Comparison of ENCODE assay signal across 1 cellular context in the genomic region with DNA sequence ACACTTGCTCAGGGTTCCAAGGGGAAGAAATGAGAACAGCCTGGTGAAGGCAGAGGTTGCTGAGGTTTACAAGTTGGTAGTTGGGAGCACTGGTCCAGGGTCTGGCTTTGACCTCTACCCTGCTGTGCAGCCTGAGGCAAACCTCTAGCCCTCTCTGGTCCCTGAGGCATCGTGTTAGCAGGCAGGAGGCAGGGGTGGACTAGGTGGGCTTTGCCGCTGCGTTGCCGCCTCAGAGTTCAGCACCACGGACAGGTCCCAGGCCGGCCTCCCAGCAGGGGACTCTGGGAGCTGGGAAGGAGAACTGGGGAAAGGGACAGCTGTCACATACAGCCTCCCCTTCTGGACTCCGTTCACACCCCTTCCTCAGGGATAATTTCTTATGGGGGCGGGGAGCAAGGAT.
TF ChIP-seq lines count a peak whose summit lies in the region.

No MANE protein-coding gene starts in this region.

TF ChIP-seq in HepG2, 621 proteins besides CTCF, POLR2A, EP300 and RAD21 (continued from another document and continues in another):
- TF ChIP-seq, protein P1, sequence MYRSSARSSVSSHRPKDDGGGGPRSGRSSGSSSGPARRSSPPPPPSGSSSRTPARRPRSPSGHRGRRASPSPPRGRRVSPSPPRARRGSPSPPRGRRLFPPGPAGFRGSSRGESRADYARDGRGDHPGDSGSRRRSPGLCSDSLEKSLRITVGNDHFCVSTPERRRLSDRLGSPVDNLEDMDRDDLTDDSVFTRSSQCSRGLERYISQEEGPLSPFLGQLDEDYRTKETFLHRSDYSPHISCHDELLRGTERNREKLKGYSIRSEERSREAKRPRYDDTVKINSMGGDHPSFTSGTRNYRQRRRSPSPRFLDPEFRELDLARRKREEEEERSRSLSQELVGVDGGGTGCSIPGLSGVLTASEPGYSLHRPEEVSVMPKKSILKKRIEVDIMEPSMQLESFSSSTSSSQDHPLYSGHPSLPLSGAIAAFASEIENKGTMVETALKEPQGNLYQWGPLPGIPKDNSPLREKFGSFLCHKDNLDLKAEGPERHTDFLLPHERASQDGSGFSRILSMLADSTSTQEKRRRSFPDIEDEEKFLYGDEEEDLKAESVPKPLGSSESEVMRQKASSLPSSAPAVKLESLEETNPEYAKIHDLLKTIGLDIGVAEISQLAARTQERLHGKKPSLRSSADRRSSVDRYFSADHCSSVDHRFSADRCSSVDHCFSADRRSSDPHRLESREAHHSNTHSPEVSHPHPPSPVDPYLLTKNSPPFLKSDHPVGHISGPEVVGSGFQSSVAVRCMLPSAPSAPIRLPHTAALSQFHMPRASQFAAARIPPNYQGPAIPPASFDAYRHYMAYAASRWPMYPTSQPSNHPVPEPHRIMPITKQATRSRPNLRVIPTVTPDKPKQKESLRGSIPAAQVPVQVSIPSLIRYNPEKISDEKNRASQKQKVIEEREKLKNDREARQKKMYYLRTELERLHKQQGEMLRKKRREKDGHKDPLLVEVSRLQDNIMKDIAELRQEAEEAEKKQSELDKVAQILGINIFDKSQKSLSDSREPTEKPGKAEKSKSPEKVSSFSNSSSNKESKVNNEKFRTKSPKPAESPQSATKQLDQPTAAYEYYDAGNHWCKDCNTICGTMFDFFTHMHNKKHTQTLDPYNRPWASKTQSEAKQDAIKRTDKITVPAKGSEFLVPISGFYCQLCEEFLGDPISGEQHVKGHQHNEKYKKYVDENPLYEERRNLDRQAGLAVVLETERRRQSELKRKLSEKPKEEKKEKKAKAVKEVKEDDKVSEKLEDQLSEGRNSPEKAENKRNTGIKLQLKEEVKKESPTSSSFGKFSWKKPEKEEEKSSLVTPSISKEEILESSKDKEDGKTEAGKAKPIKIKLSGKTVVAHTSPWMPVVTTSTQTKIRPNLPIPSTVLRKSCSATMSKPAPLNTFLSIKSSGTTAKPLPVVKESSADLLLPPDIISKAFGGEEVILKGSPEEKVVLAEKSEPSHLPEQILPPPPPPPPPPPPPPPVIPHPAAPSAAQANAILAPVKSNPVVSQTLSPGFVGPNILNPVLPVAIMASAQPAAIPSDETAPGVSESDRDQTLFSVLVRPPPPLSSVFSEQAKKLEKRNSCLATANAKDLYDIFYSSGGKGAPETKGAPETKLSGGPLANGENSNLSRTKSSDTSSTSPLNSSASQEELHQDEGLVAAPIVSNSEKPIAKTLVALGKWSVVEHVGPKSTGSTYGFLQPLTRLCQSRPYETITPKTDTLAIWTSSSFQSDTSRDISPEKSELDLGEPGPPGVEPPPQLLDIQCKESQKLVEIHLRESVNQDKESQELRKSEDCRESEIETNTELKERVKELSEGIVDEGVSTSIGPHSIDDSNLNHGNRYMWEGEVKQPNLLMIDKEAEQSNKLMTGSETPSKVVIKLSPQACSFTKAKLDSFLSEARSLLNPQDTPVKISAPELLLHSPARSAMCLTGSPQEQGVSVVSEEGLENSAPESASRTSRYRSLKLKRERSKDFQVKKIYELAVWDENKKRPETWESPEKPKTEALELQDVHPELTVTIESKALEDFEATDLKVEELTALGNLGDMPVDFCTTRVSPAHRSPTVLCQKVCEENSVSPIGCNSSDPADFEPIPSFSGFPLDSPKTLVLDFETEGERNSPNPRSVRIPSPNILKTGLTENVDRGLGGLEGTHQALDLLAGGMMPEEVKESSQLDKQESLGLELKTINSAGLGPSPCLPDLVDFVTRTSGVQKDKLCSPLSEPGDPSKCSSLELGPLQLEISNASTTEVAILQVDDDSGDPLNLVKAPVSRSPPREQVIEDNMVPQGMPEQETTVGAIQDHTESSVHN (CRISPR knock-in tag; IDR thresholded peaks at IDR 0.05), result no peak
- TF ChIP-seq, protein P2, sequence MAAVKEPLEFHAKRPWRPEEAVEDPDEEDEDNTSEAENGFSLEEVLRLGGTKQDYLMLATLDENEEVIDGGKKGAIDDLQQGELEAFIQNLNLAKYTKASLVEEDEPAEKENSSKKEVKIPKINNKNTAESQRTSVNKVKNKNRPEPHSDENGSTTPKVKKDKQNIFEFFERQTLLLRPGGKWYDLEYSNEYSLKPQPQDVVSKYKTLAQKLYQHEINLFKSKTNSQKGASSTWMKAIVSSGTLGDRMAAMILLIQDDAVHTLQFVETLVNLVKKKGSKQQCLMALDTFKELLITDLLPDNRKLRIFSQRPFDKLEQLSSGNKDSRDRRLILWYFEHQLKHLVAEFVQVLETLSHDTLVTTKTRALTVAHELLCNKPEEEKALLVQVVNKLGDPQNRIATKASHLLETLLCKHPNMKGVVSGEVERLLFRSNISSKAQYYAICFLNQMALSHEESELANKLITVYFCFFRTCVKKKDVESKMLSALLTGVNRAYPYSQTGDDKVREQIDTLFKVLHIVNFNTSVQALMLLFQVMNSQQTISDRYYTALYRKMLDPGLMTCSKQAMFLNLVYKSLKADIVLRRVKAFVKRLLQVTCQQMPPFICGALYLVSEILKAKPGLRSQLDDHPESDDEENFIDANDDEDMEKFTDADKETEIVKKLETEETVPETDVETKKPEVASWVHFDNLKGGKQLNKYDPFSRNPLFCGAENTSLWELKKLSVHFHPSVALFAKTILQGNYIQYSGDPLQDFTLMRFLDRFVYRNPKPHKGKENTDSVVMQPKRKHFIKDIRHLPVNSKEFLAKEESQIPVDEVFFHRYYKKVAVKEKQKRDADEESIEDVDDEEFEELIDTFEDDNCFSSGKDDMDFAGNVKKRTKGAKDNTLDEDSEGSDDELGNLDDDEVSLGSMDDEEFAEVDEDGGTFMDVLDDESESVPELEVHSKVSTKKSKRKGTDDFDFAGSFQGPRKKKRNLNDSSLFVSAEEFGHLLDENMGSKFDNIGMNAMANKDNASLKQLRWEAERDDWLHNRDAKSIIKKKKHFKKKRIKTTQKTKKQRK (IDR thresholded peaks at IDR 0.05; ENCODE audit: low read length), result no peak
- TF ChIP-seq PHF21A (CRISPR knock-in tag; IDR thresholded peaks at IDR 0.05) (no peak), PHF8 (CRISPR knock-in tag; IDR thresholded peaks at IDR 0.05) (no peak), FIP1L1 (IDR thresholded peaks at IDR 0.05; ENCODE audit: borderline replicate concordance, insufficient read depth, low read depth, low read length) (no peak), SALL2 (CRISPR knock-in tag; IDR thresholded peaks at IDR 0.05) (peak; percentile 70; the same call in 1 of the 2 replicates), SNRNP70 (IDR thresholded peaks at IDR 0.05; ENCODE audit: low read depth, low read length) (no peak), ELF3 (CRISPR knock-in tag; IDR thresholded peaks at IDR 0.05) (0 out of 2 replicates have a peak, but pooled peaks have one; percentile 29), SPEN (CRISPR knock-in tag; IDR thresholded peaks at IDR 0.05; ENCODE audit: low read depth) (0 out of 2 replicates have a peak, but pooled peaks have one; percentile 29), ISL2 (CRISPR knock-in tag; IDR thresholded peaks at IDR 0.05) (peak; percentile 64), ZMYM2 (CRISPR knock-in tag; IDR thresholded peaks at IDR 0.05) (no peak), ZNF451 (CRISPR knock-in tag; IDR thresholded peaks at IDR 0.05) (no peak), CENPX (CRISPR knock-in tag; IDR thresholded peaks at IDR 0.05) (no peak), ZNF441 (CRISPR knock-in tag; IDR thresholded peaks at IDR 0.05; ENCODE audit: borderline replicate concordance) (peak; percentile 67; the same call in 1 of the 2 replicates), ZZZ3 (CRISPR knock-in tag; IDR thresholded peaks at IDR 0.05; ENCODE audit: borderline replicate concordance) (no peak), SMAD1 (CRISPR knock-in tag; IDR thresholded peaks at IDR 0.05; ENCODE audit: borderline replicate concordance, low read depth) (no peak), ZNF20 (CRISPR knock-in tag; IDR thresholded peaks at IDR 0.05) (no peak), GPN1 (CRISPR knock-in tag; IDR thresholded peaks at IDR 0.05; ENCODE audit: borderline replicate concordance) (no peak), ZNF431 (CRISPR knock-in tag; IDR thresholded peaks at IDR 0.05; ENCODE audit: borderline replicate concordance, low read depth) (no peak), ZNF781 (CRISPR knock-in tag; IDR thresholded peaks at IDR 0.05; ENCODE audit: borderline replicate concordance, not compliant biosample characterization) (no peak), KLF11 (CRISPR knock-in tag; IDR thresholded peaks at IDR 0.05) (peak; percentile 89; the same call in 1 of the 2 replicates), MYNN (CRISPR knock-in tag; IDR thresholded peaks at IDR 0.05; ENCODE audit: low read depth) (no peak), NR2F6 (IDR thresholded peaks at IDR 0.05) (no peak), NR2F6 (CRISPR knock-in tag; IDR thresholded peaks at IDR 0.05) (no peak), SRF (IDR thresholded peaks at IDR 0.05; ENCODE audit: low read depth, low read length) (no peak), REPIN1 (CRISPR knock-in tag; IDR thresholded peaks at IDR 0.05; ENCODE audit: borderline replicate concordance, low read depth) (no peak), ZNF337 (CRISPR knock-in tag; IDR thresholded peaks at IDR 0.05; ENCODE audit: borderline replicate concordance, low read depth) (no peak), ZNF335 (CRISPR knock-in tag; IDR thresholded peaks at IDR 0.05) (peak; percentile 51; the same call in 1 of the 2 replicates)
- TF ChIP-seq, protein P3, sequence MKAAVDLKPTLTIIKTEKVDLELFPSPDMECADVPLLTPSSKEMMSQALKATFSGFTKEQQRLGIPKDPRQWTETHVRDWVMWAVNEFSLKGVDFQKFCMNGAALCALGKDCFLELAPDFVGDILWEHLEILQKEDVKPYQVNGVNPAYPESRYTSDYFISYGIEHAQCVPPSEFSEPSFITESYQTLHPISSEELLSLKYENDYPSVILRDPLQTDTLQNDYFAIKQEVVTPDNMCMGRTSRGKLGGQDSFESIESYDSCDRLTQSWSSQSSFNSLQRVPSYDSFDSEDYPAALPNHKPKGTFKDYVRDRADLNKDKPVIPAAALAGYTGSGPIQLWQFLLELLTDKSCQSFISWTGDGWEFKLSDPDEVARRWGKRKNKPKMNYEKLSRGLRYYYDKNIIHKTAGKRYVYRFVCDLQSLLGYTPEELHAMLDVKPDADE (CRISPR knock-in tag; IDR thresholded peaks at IDR 0.05), result 0 out of 2 replicates have a peak, but pooled peaks have one; percentile 65
- TF ChIP-seq, protein P4, sequence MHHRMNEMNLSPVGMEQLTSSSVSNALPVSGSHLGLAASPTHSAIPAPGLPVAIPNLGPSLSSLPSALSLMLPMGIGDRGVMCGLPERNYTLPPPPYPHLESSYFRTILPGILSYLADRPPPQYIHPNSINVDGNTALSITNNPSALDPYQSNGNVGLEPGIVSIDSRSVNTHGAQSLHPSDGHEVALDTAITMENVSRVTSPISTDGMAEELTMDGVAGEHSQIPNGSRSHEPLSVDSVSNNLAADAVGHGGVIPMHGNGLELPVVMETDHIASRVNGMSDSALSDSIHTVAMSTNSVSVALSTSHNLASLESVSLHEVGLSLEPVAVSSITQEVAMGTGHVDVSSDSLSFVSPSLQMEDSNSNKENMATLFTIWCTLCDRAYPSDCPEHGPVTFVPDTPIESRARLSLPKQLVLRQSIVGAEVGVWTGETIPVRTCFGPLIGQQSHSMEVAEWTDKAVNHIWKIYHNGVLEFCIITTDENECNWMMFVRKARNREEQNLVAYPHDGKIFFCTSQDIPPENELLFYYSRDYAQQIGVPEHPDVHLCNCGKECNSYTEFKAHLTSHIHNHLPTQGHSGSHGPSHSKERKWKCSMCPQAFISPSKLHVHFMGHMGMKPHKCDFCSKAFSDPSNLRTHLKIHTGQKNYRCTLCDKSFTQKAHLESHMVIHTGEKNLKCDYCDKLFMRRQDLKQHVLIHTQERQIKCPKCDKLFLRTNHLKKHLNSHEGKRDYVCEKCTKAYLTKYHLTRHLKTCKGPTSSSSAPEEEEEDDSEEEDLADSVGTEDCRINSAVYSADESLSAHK (CRISPR knock-in tag; IDR thresholded peaks at IDR 0.05; ENCODE audit: borderline replicate concordance), result no peak
- TF ChIP-seq, protein P5, sequence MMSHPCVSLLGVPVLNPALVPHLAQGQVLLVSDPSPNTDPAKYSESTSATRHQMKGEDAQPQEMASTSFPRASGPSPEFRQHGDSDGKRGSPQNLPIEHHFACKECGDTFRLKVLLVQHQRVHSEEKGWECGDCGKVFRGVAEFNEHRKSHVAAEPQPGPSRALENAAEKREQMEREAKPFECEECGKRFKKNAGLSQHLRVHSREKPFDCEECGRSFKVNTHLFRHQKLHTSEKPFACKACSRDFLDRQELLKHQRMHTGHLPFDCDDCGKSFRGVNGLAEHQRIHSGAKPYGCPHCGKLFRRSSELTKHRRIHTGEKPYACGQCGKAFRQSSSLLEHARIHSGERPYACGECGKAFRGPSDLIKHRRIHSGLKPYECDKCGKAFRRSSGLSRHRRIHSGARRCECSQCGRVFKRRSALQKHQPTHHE (CRISPR knock-in tag; IDR thresholded peaks at IDR 0.05; ENCODE audit: borderline replicate concordance), result no peak
